Comparison of ENCODE assay signal across 8 cellular contexts in the genomic region with DNA sequence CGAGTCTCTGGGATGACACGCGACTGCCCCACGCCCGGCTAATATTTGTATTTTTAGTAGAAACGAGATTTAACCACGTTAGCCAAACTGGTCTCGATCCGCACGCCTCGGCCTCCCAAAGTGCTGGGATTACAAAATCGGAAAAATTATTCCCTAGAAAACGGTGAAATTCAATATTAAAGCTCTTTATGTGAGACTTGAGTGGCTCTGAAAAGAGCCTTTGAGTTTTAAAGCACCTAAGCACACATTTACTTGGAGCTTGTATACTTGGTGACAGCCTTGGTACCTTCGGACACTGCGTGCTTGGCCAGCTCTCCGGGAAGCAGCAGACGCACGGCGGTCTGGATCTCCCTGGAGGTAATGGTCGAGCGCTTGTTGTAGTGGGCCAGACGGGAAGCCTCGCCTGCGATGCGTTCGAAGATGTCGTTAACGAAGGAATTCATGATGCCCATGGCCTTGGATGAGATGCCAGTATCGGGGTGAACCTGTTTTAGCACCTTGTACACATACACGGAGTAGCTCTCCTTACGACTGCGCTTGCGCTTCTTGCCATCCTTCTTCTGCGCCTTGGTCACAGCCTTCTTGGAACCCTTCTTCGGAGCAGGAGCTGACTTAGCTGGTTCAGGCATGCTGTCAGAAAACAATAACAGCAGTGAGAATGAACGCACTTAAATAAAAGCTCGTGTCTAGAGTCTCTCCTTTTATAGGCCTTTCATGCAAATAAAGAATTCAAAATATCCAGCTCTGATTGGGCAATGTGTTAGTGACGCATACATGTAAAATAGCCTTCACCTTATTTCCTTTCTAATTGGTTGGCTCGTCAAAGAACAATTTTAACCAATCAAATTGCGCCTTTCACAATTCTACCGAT.
DNase-seq lines count a peak whose midpoint lies in the region; ATAC-seq and TF ChIP-seq lines count a peak whose summit lies in the region.

No MANE protein-coding gene starts in this region.

- H3K9ac ChIP-seq in HUES64 (ENCODE audit: low read depth, low read length) = peak overlapping the region; percentile 92

- WGBS in HUES64 = 63% methylated on average over 41 of the region's 41 CpGs
- 0 to 1% methylated on average over 38 to 41 of the region's 41 CpGs for WGBS in thyroid gland, 2 donors

- H3K36me3 ChIP-seq in HUES64 (ENCODE audit: insufficient read depth, low read length) (no peaks in the 10 kb centered on the region), thyroid gland (no peaks in the 10 kb centered on the region)
- no peaks in the 10 kb centered on the region for H3K36me3 ChIP-seq in naive thymus-derived CD4-positive, alpha-beta T cell (ENCODE audit: control insufficient read depth in 2 of 3, insufficient read depth in 3 of 3, low read length in 3 of 3)

- ATAC-seq in GM21526 (IDR thresholded peaks at IDR 0.05; ENCODE audit: low FRiP score, unreplicated experiment) = peak; percentile 71
- peak; percentile 86 for ATAC-seq in naive thymus-derived CD4-positive, alpha-beta T cell

- H3K4me1 ChIP-seq in HUES64 (ENCODE audit: insufficient read depth, low read length) (peaks cover 19% of the 10 kb centered on the region), thyroid gland (peaks cover 9% of the 10 kb centered on the region in 2 donors)
- peaks cover 12 to 18% of the 10 kb centered on the region in 2 donors for H3K4me1 ChIP-seq in naive thymus-derived CD4-positive, alpha-beta T cell (ENCODE audit: control insufficient read depth in 2 of 2, insufficient read depth in 2 of 2, low read length in 2 of 2)

- H3K4me3 ChIP-seq in HUES64 (ENCODE audit: low read length) (peak overlapping the region; percentile 67), fibroblast of pulmonary artery (replicated peaks; ENCODE audit: low read depth, low read length) (peak overlapping the region; percentile 75), thyroid gland (replicated peaks in 1 of 3) (peak overlapping the region in 1 of 3 donors; percentile 32)
- H3K4me3 ChIP-seq in naive thymus-derived CD4-positive, alpha-beta T cell (ENCODE audit: low read length) = peak overlapping the region; percentile 72

- no peaks in the 10 kb centered on the region for H3K9me3 ChIP-seq in HUES64 (ENCODE audit: insufficient read depth, low read depth, low read length)
- no peaks in the 10 kb centered on the region for H3K9me3 ChIP-seq in naive thymus-derived CD4-positive, alpha-beta T cell (ENCODE audit: control insufficient read depth in 2 of 3, low read length in 3 of 3)
- no peaks in the 10 kb centered on the region for H3K9me3 ChIP-seq in thyroid gland

- intact Hi-C loops in naive thymus-derived CD4-positive, alpha-beta T cell (cut with micrococcal nuclease) = loop anchor here (1.0 to 5.0 kb wide), 18 partner anchors 8 to 931 kb away; a partner anchor contains a TSS
- intact Hi-C loops in thyroid gland (cut with DNase I) = loop anchor here (10.0 kb wide), 1 partner anchor 59 kb away; a partner anchor contains a TSS

- H3K27me3 ChIP-seq in HUES64 (ENCODE audit: insufficient read depth, low read length) (no peaks in the 10 kb centered on the region), thyroid gland (peaks cover 5% of the 10 kb centered on the region)
- no peaks in the 10 kb centered on the region for H3K27me3 ChIP-seq in naive thymus-derived CD4-positive, alpha-beta T cell (ENCODE audit: control insufficient read depth in 2 of 2, insufficient read depth in 2 of 2, low read length in 2 of 2)

- peaks cover 0 to 4% (median 0%) of the 10 kb centered on the region in 11 donors for H3K9me3 Mint-ChIP-seq in naive thymus-derived CD4-positive, alpha-beta T cell

- POLR2A ChIA-PET in naive thymus-derived CD4-positive, alpha-beta T cell (lab: Charles Lee) = interaction anchor here (0.7 to 43.4 kb wide), 76 partner anchors 6 to 1677 kb away, joined by 3 to 3606 read pairs (median 8); partner anchors contain the start of genes ABT1 and HFE

- peak overlapping the region; percentile 97 for H3K27ac ChIP-seq in HUES64 (ENCODE audit: low read depth, low read length)
- peak overlapping the region; percentile 84 for H3K27ac ChIP-seq in naive thymus-derived CD4-positive, alpha-beta T cell (ENCODE audit: low read depth, low read length)
- peak overlapping the region; percentile 89 to 92 (median 90) for H3K27ac ChIP-seq in thyroid gland

- no peak overlapping the region for H3K27ac Mint-ChIP-seq in naive thymus-derived CD4-positive, alpha-beta T cell

- TF ChIP-seq POLR2A in thyroid gland (IDR thresholded peaks at IDR 0.05) = peak; percentile 93 to 99

- TF ChIP-seq CTCF in fibroblast of pulmonary artery (IDR thresholded peaks at IDR 0.05; ENCODE audit: low read length, missing control alignments) = no peak
- TF ChIP-seq CTCF in thyroid gland (IDR thresholded peaks at IDR 0.05) = no peak

- DNase-seq in DMS53 (lab: John Stamatoyannopoulos, UW) (peak; percentile 98), fibroblast of pulmonary artery (ENCODE audit: low read depth) (peak; percentile 100), thyroid gland (peak; percentile 83 to 84)
- peak; percentile 46 to 47 for DNase-seq in activated T-helper 1 cell treated with anti-CD3 and anti-CD28 coated beads, Interleukin-2, amount 50 U/mL, for 16 hours (ENCODE audit: low read depth in 1 of 2, low spot score in 1 of 2)
- DNase-seq in naive thymus-derived CD4-positive, alpha-beta T cell = peak; percentile 56 to 97 (median 93)

- CTCF ChIA-PET in naive thymus-derived CD4-positive, alpha-beta T cell (lab: Charles Lee) = interaction anchor here (0.6 to 2.4 kb wide), 24 partner anchors 9 to 1361 kb away, joined by 3 to 22 read pairs (median 4); partner anchors contain the start of gene BTN2A2

- H3K36me3 Mint-ChIP-seq in naive thymus-derived CD4-positive, alpha-beta T cell = peaks cover 0 to 2% (median 0%) of the 10 kb centered on the region in 5 donors

- H3K4me1 Mint-ChIP-seq in naive thymus-derived CD4-positive, alpha-beta T cell = peaks cover 3 to 31% (median 10%) of the 10 kb centered on the region in 7 donors

- H3K27me3 Mint-ChIP-seq in naive thymus-derived CD4-positive, alpha-beta T cell = no peaks in the 10 kb centered on the region

- H3K4me3 Mint-ChIP-seq in naive thymus-derived CD4-positive, alpha-beta T cell = no peak overlapping the region

TF ChIP-seq in PFSK-1, 5 proteins besides CTCF, POLR2A, EP300 and RAD21:
- TF ChIP-seq SIN3A (IDR thresholded peaks at IDR 0.05; ENCODE audit: borderline replicate concordance, insufficient read depth, low read length) = peak; percentile 74
- peak; percentile 39; the same call in 1 of the 2 replicates for TF ChIP-seq TAF1 (IDR thresholded peaks at IDR 0.05; ENCODE audit: borderline replicate concordance, insufficient read depth, low read length)
- peak; percentile 14 for TF ChIP-seq FOXP2 (optimal IDR thresholded peaks at IDR 0.05; ENCODE audit: borderline replicate concordance, extremely low read depth, extremely low read length, insufficient read depth)
- peak in 1 of 2 experiments; percentile 62; a peak in 1 of 4 replicates for TF ChIP-seq REST (IDR thresholded peaks at IDR 0.05; ENCODE audit: insufficient read depth in 1 of 2, low read depth in 2 of 2, low read length in 2 of 2)
- TF ChIP-seq POLR2AphosphoS5 (IDR thresholded peaks at IDR 0.05; ENCODE audit: low read depth, low read length) = peak; percentile 99

Comparison
In these comparisons a context has a peak if more than half of its experiments do, and no peak if none do; other contexts are left out.
1. DNase-seq: peak in every context shown above with its lines; median percentile 100 in fibroblast of pulmonary artery; 98 in DMS53; 93 in naive thymus-derived CD4-positive, alpha-beta T cell; 84 in thyroid gland; 46 in activated T-helper 1 cell treated with anti-CD3 and anti-CD28 coated beads, Interleukin-2, amount 50 U/mL, for 16 hours.